ENCODE assay signal across 8 cellular contexts in genomic region chr7:7681191-7681935, GRCh38. TPM values are rescaled to one million over a fixed set of nuclear protein-coding genes. Genes with fewer than 3 reads are reported as not detected.
DNase-seq lines count a peak whose midpoint lies in the region; ATAC-seq, FAIRE-seq and TF ChIP-seq lines count a peak whose summit lies in the region.

No MANE protein-coding gene starts in this region.

- DNase-seq in NOMO-1 (lab: John Stamatoyannopoulos, UW; ENCODE audit: unreplicated experiment in 2 of 2), result peak; percentile 7 to 46
- DNase-seq in NOMO-1 treated with dmso at 0.1 percent for 144 hours (lab: John Stamatoyannopoulos, UW; ENCODE audit: unreplicated experiment), result no peak
- peak; percentile 69 for DNase-seq in M059J (ENCODE audit: low read depth)
- DNase-seq in RPMI8226, result peak; percentile 71
- DNase-seq in bronchial epithelial cell (ENCODE audit: low read depth), result peak; percentile 80
- peak; percentile 49 for DNase-seq in kidney glomerular epithelial cell (lab: John Stamatoyannopoulos, UW)
- DNase-seq in stimulated activated effector memory CD8-positive, alpha-beta T cell treated with anti-CD3 and anti-CD28 coated beads, Interleukin-12 subunit alpha, Interleukin-12 subunit beta, amount 100 ng/mL, for 72 hours (ENCODE audit: low spot score in 2 of 2), result no peak

- no peak overlapping the region for H3K27ac Mint-ChIP-seq in stimulated activated effector memory CD8-positive, alpha-beta T cell treated with anti-CD3 and anti-CD28 coated beads, Interleukin-12 subunit alpha, Interleukin-12 subunit beta, amount 100 ng/mL, for 72 hours

- no peaks in the 10 kb centered on the region for H3K9me3 Mint-ChIP-seq in stimulated activated effector memory CD8-positive, alpha-beta T cell treated with anti-CD3 and anti-CD28 coated beads, Interleukin-12 subunit alpha, Interleukin-12 subunit beta, amount 100 ng/mL, for 72 hours

- H3K4me1 Mint-ChIP-seq in stimulated activated effector memory CD8-positive, alpha-beta T cell treated with anti-CD3 and anti-CD28 coated beads, Interleukin-12 subunit alpha, Interleukin-12 subunit beta, amount 100 ng/mL, for 72 hours, result peaks cover 19% of the 10 kb centered on the region

- no peak overlapping the region for H3K4me3 ChIP-seq in bronchial epithelial cell (ENCODE audit: low read depth, low read length)

- peak; percentile 39 for TF ChIP-seq CTCF in bronchial epithelial cell (IDR thresholded peaks at IDR 0.05; ENCODE audit: insufficient read depth, low read length, severe bottlenecking)

- FAIRE-seq in bronchial epithelial cell (lab: Jason Lieb, UNC), result no peak

- H3K4me3 Mint-ChIP-seq in stimulated activated effector memory CD8-positive, alpha-beta T cell treated with anti-CD3 and anti-CD28 coated beads, Interleukin-12 subunit alpha, Interleukin-12 subunit beta, amount 100 ng/mL, for 72 hours, result no peak overlapping the region

- no peaks in the 10 kb centered on the region for H3K27me3 ChIP-seq in bronchial epithelial cell (ENCODE audit: control insufficient read depth, insufficient read depth, low read length)

- no peaks in the 10 kb centered on the region for H3K36me3 Mint-ChIP-seq in stimulated activated effector memory CD8-positive, alpha-beta T cell treated with anti-CD3 and anti-CD28 coated beads, Interleukin-12 subunit alpha, Interleukin-12 subunit beta, amount 100 ng/mL, for 72 hours

- ATAC-seq in GM21723 (IDR thresholded peaks at IDR 0.05; ENCODE audit: unreplicated experiment), result peak; percentile 86
- ATAC-seq in stimulated activated effector memory CD8-positive, alpha-beta T cell treated with anti-CD3 and anti-CD28 coated beads, Interleukin-12 subunit alpha, Interleukin-12 subunit beta, amount 100 ng/mL, for 72 hours, result peak; percentile 80

- no peaks in the 10 kb centered on the region for H3K36me3 ChIP-seq in bronchial epithelial cell (ENCODE audit: control insufficient read depth, insufficient read depth, low read length)

RNA-seq across cellular contexts. Expression of gene RPA3, which starts 37.0 kb away (rescaled TPM):
- 121 and 127 TPM in 2 replicates for total RNA-seq in M059J (2014; rRNA removed; shearing (Covaris generic))
- total RNA-seq in bronchial epithelial cell, result 18.2 and 18.7 TPM in 2 replicates

RNA-seq across cellular contexts. Expression of gene UMAD1, which starts 40.8 kb away (rescaled TPM):
- total RNA-seq in M059J (2014; rRNA removed; shearing (Covaris generic)), result 19.9 and 27.4 TPM in 2 replicates
- total RNA-seq in bronchial epithelial cell, result 10.1 and 11.3 TPM in 2 replicates

Comparison
In these comparisons a context has a peak if more than half of its experiments do, and no peak if none do; other contexts are left out.
1. DNase-seq: peak in NOMO-1 (2 of 2), M059J (single experiment), RPMI8226 (single experiment), bronchial epithelial cell (single experiment) and kidney glomerular epithelial cell (single experiment); none in NOMO-1 treated with dmso at 0.1 percent for 144 hours (single experiment) and stimulated activated effector memory CD8-positive, alpha-beta T cell treated with anti-CD3 and anti-CD28 coated beads, Interleukin-12 subunit alpha, Interleukin-12 subunit beta, amount 100 ng/mL, for 72 hours (0 of 2).